Comparison of ENCODE assay signal across 7 cellular contexts in genomic region chr15:52045795-52046298, GRCh38. TPM values are rescaled to one million over a fixed set of nuclear protein-coding genes. Genes with fewer than 3 reads are reported as not detected.
DNase-seq lines count a peak whose midpoint lies in the region; TF ChIP-seq lines count a peak whose summit lies in the region.
"Not testable (repeated sequence)": the region's sequence is repeated elsewhere in the genome, so short reads cannot be mapped to it uniquely, and the experiment has no call there.

No MANE protein-coding gene starts in this region.

- peaks cover 29% of the 10 kb centered on the region for H3K4me1 Mint-ChIP-seq in T-helper 1 cell treated with Interleukin-12 subunit alpha and Interleukin-12 subunit beta and Interleukin-4 antibody, amounts not matched to agents 30 μg/mL and 1 μg/mL, for 36 hours (ENCODE audit: low read depth)

- peak overlapping the region; percentile 33; the same call in 1 of the 2 replicates for H3K9ac ChIP-seq in MM.1S (ENCODE audit: low read length)
- H3K9ac ChIP-seq in adipocyte (ENCODE audit: low read length), result not testable (repeated sequence)

- peak overlapping the region; percentile 51 for H3K4me3 Mint-ChIP-seq in T-helper 1 cell treated with Interleukin-12 subunit alpha and Interleukin-12 subunit beta and Interleukin-4 antibody, amounts not matched to agents 30 μg/mL and 1 μg/mL, for 36 hours

- not testable (repeated sequence) for DNase-seq in GM13977 (ENCODE audit: low spot score); fibroblast of the aortic adventitia (ENCODE audit: low read depth)
- DNase-seq in MM.1S, result peak; percentile 84
- DNase-seq in activated CD8-positive, alpha-beta memory T cell treated with anti-CD3 and anti-CD28 coated beads, Interleukin-2, amount 50 U/mL, for 1 hour (ENCODE audit: extremely low read depth), result peak; percentile 8
- peak; percentile 48 for DNase-seq in adipocyte (ENCODE audit: low read depth)
- DNase-seq in putamen (ENCODE audit: low spot score), result peak; percentile 13

- H2AFZ ChIP-seq in MM.1S (ENCODE audit: low read length), result not testable (repeated sequence)

- peak overlapping the region; percentile 64 for H3K4me2 ChIP-seq in MM.1S (ENCODE audit: low read depth, low read length)

- in situ Hi-C loops in GM13977 (cut with MboI; ENCODE audit: low pct_unique_long_range_greater_than_20kb, low sequenced_read_pairs, unreplicated experiment), result not testable (repeated sequence)

- not testable (repeated sequence) for H3K9me3 Mint-ChIP-seq in T-helper 1 cell treated with Interleukin-12 subunit alpha and Interleukin-12 subunit beta and Interleukin-4 antibody, amounts not matched to agents 30 μg/mL and 1 μg/mL, for 36 hours

- TF ChIP-seq CTCF in GM13977 (IDR thresholded peaks at IDR 0.05; ENCODE audit: extremely low read depth, insufficient read depth, missing control alignments) (peak; percentile 17), MM.1S (IDR thresholded peaks at IDR 0.05; ENCODE audit: low read length) (peak; percentile 44), fibroblast of the aortic adventitia (IDR thresholded peaks at IDR 0.05; ENCODE audit: insufficient read depth, low read length) (peak; percentile 25)

- H4K20me1 ChIP-seq in MM.1S (ENCODE audit: insufficient read depth, low read length), result not testable (repeated sequence)

- H3K4me3 ChIP-seq in MM.1S (ENCODE audit: low read length), result peak overlapping the region; percentile 13
- H3K4me3 ChIP-seq in adipocyte (ENCODE audit: low read length); fibroblast of the aortic adventitia (ENCODE audit: low read depth, low read length): not testable (repeated sequence)

- peaks cover 89% of the 10 kb centered on the region for H3K79me2 ChIP-seq in MM.1S (ENCODE audit: low read length)

- H3F3A ChIP-seq in MM.1S (ENCODE audit: insufficient read depth, low read length), result peaks cover 34% of the 10 kb centered on the region

- not testable (repeated sequence) for H3K36me3 ChIP-seq in MM.1S (replicated peaks; ENCODE audit: insufficient read depth, low read length)
- peaks cover 49% of the 10 kb centered on the region for H3K36me3 ChIP-seq in adipocyte (ENCODE audit: control insufficient read depth, insufficient read depth, low read length, severe bottlenecking)

- H3K9me3 ChIP-seq in MM.1S (replicated peaks; ENCODE audit: insufficient read depth, low read length); adipocyte (ENCODE audit: control insufficient read depth, low read length): not testable (repeated sequence)

- peaks cover 43% of the 10 kb centered on the region for H3K4me1 ChIP-seq in MM.1S (ENCODE audit: low read length)
- peaks cover 16% of the 10 kb centered on the region for H3K4me1 ChIP-seq in adipocyte (ENCODE audit: control insufficient read depth, insufficient read depth, low read length)

- not testable (repeated sequence) for H3K9me2 ChIP-seq in MM.1S (replicated peaks; ENCODE audit: insufficient read depth, low read length)

- H3K27me3 ChIP-seq in MM.1S (replicated peaks; ENCODE audit: insufficient read depth, low read length); adipocyte (replicated peaks; ENCODE audit: control insufficient read depth, insufficient read depth, low read length): not testable (repeated sequence)

- peaks cover 22% of the 10 kb centered on the region for H3K36me3 Mint-ChIP-seq in T-helper 1 cell treated with Interleukin-12 subunit alpha and Interleukin-12 subunit beta and Interleukin-4 antibody, amounts not matched to agents 30 μg/mL and 1 μg/mL, for 36 hours (ENCODE audit: low read depth)

- peak overlapping the region; percentile 69; the same call in 1 of the 2 replicates for H3K27ac ChIP-seq in MM.1S (ENCODE audit: low read length)

- not testable (repeated sequence) for H3K27me3 Mint-ChIP-seq in T-helper 1 cell treated with Interleukin-12 subunit alpha and Interleukin-12 subunit beta and Interleukin-4 antibody, amounts not matched to agents 30 μg/mL and 1 μg/mL, for 36 hours (ENCODE audit: low read depth)

- peak overlapping the region; percentile 82 for H3K27ac Mint-ChIP-seq in T-helper 1 cell treated with Interleukin-12 subunit alpha and Interleukin-12 subunit beta and Interleukin-4 antibody, amounts not matched to agents 30 μg/mL and 1 μg/mL, for 36 hours

RNA-seq across cellular contexts. Expression of gene MAPK6, which starts 26.8 kb away (rescaled TPM):
- total RNA-seq in fibroblast of the aortic adventitia (ENCODE audit: low replicate concordance), result 32.3 and 74.9 TPM in 2 replicates
